In the genomic region with DNA sequence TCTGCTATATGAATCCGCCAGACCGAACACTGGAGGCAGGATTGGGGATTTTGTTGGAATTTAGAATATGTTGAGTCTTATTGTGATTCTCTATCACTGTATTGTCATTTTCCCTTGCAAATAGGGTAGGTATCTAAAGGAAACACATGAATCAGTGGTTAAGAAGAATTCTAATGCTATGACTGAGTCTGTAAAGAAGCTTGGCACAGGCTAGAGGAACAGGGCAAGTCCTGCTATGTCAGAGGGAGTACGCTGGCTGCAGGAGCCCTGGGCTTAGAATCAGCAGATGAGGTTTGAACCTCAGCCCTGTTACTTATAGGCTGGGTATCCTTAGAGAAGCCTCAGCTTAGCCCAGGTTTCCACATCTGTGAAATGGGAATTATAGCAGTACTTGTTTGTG, we compare ENCODE assay signal across 12 cellular contexts.
DNase-seq lines count a peak whose midpoint lies in the region; ATAC-seq, FAIRE-seq and TF ChIP-seq lines count a peak whose summit lies in the region.
"Had no signal": no experiment of that assay in that cellular context is flagged by ENCODE, and none has a peak within 500 bp of the region (broad histone marks: within the 10 kb centered on the region; RNA-seq: fewer than 3 reads in every experiment).

No MANE protein-coding gene starts in this region.

- WGBS in mammary epithelial cell (ENCODE audit: low coverage, missing lambda C conversion rate) = 5% methylated on average over 3 of the region's 3 CpGs

- peaks cover 41% of the 10 kb centered on the region for H3K4me1 ChIP-seq in mammary epithelial cell (ENCODE audit: insufficient read depth, low read length)
- H3K4me1 ChIP-seq in MM.1S (ENCODE audit: low read length) = no peaks in the 10 kb centered on the region
- H3K4me1 ChIP-seq: prostate gland had no signal

- BruUV-seq in mammary epithelial cell (replicated peaks; lab: Mats Ljungman, UMichigan) = no TSS peak

- TF ChIP-seq CTCF in AG10803 (conservative IDR thresholded peaks at IDR 0.05; ENCODE audit: low read length) = no peak
- TF ChIP-seq CTCF in mammary epithelial cell (conservative IDR thresholded peaks at IDR 0.05 in 1 of 2, IDR thresholded peaks at IDR 0.05 in 1 of 2; ENCODE audit: extremely low read depth in 1 of 2, insufficient read depth in 1 of 2, low read depth in 1 of 2, low read length in 2 of 2) = no peak
- no peak for TF ChIP-seq CTCF in MM.1S (IDR thresholded peaks at IDR 0.05; ENCODE audit: low read length)

- H3K9me2 ChIP-seq in MM.1S (replicated peaks; ENCODE audit: insufficient read depth, low read length) = no peaks in the 10 kb centered on the region

- DNase-seq in AG10803 (ENCODE audit: low read depth) (peak; percentile 95), HTR-8/SVneo (ENCODE audit: insufficient read length, low spot score) (peak; percentile 65), mammary epithelial cell (peak; percentile 94), myocyte (ENCODE audit: low read depth) (peak; percentile 78), MM.1S (no peak), DMS153 treated with DMSO at 0.1 percent for 48 hours (lab: John Stamatoyannopoulos, UW; ENCODE audit: unreplicated experiment) (no peak), T1000 (lab: John Stamatoyannopoulos, UW) (no peak)
- DNase-seq: dorsolateral prefrontal cortex; left cardiac atrium; NK-92 treated with Interleukin-12 subunit alpha and Interleukin-12 subunit beta, amount 100 ng/mL, for 24 hours had no signal

- H3K4me3 ChIP-seq in AG10803 (ENCODE audit: low read length) = no peak overlapping the region
- H3K4me3 ChIP-seq in mammary epithelial cell (replicated peaks in 1 of 3; ENCODE audit: insufficient read depth in 1 of 3, low read depth in 2 of 3, low read length in 3 of 3) = no peak overlapping the region
- no peak overlapping the region for H3K4me3 ChIP-seq in MM.1S (ENCODE audit: low read length)
- H3K4me3 ChIP-seq: dorsolateral prefrontal cortex, prostate gland had no signal

- H3K27ac ChIP-seq in mammary epithelial cell (ENCODE audit: insufficient read depth, low read depth, low read length) (peak overlapping the region; percentile 99), MM.1S (ENCODE audit: low read length) (no peak overlapping the region)
- H3K27ac ChIP-seq: dorsolateral prefrontal cortex, prostate gland had no signal

- H3K9me3 ChIP-seq in mammary epithelial cell (replicated peaks; ENCODE audit: insufficient read depth, low read length) (no peaks in the 10 kb centered on the region), MM.1S (replicated peaks; ENCODE audit: insufficient read depth, low read length) (no peaks in the 10 kb centered on the region)
- H3K9me3 ChIP-seq: prostate gland had no signal

- H3K4me2 ChIP-seq in mammary epithelial cell (ENCODE audit: insufficient read depth, low read depth, low read length) (peak overlapping the region; percentile 62), MM.1S (ENCODE audit: low read depth, low read length) (no peak overlapping the region)

- FAIRE-seq in HTR-8/SVneo (lab: Jason Lieb, UNC) = no peak

- no peaks in the 10 kb centered on the region for H3K27me3 ChIP-seq in mammary epithelial cell (ENCODE audit: insufficient read depth, low read length)
- no peaks in the 10 kb centered on the region for H3K27me3 ChIP-seq in MM.1S (replicated peaks; ENCODE audit: insufficient read depth, low read length)
- H3K27me3 ChIP-seq: dorsolateral prefrontal cortex had no signal

- dilution Hi-C loops in mammary epithelial cell (cut with HindIII; ENCODE audit: low sequenced_read_pairs) = loop anchor here (5.0 kb wide), 2 partner anchors 37 to 192 kb away; no protein-coding TSS in a partner anchor

- in situ Hi-C loops in mammary epithelial cell (cut with MboI; ENCODE audit: low sequenced_read_pairs in 2 of 2) = no loop called here

- H3K79me2 ChIP-seq in mammary epithelial cell (ENCODE audit: insufficient read depth, low read length) (no peaks in the 10 kb centered on the region), MM.1S (ENCODE audit: low read length) (no peaks in the 10 kb centered on the region)

- peak overlapping the region; percentile 92 for H3K9ac ChIP-seq in mammary epithelial cell (ENCODE audit: insufficient read depth, low read length)
- H3K9ac ChIP-seq in MM.1S (ENCODE audit: low read length) = no peak overlapping the region

- H2AFZ ChIP-seq in mammary epithelial cell (ENCODE audit: low read depth, low read length) = no peak overlapping the region
- H2AFZ ChIP-seq in MM.1S (ENCODE audit: low read length) = no peak overlapping the region

- H4K20me1 ChIP-seq in mammary epithelial cell (ENCODE audit: insufficient read depth, low read length) (no peaks in the 10 kb centered on the region), MM.1S (ENCODE audit: insufficient read depth, low read length) (no peaks in the 10 kb centered on the region)

- intact Hi-C loops in mammary epithelial cell (cut with micrococcal nuclease) = loop anchor here (1.0 to 10.0 kb wide), 3 partner anchors 39 to 201 kb away; no protein-coding TSS in a partner anchor

- ATAC-seq in HG03095 (IDR thresholded peaks at IDR 0.05; ENCODE audit: unreplicated experiment) = no peak

- H3F3A ChIP-seq in MM.1S (ENCODE audit: insufficient read depth, low read length) = no peaks in the 10 kb centered on the region

- CTCF ChIA-PET in mammary epithelial cell (lab: Charles Lee; ENCODE audit: low non-redundant PET) = interaction anchor here (0.5 kb wide), 1 partner anchor 290 kb away, joined by 5 read pairs; no protein-coding TSS in a partner anchor

- H3K36me3 ChIP-seq in mammary epithelial cell (ENCODE audit: insufficient read depth, low read length) (no peaks in the 10 kb centered on the region), MM.1S (replicated peaks; ENCODE audit: insufficient read depth, low read length) (no peaks in the 10 kb centered on the region)
- H3K36me3 ChIP-seq: prostate gland had no signal

Comparison
In these comparisons a context has a peak if more than half of its experiments do, and no peak if none do; other contexts are left out.
1. DNase-seq: peak in AG10803 (single experiment), HTR-8/SVneo (single experiment), mammary epithelial cell (single experiment) and myocyte (single experiment); none in MM.1S (single experiment), DMS153 treated with DMSO at 0.1 percent for 48 hours (single experiment) and T1000 (single experiment).